In genomic region chr2:172160839-172161238, GRCh38 we compare ENCODE assay signal across 9 cellular contexts. TPM values are rescaled to one million over a fixed set of nuclear protein-coding genes. Genes with fewer than 3 reads are reported as not detected.
"Had no signal": no experiment of that assay in that cellular context is flagged by ENCODE, and none has a peak within 500 bp of the region (broad histone marks: within the 10 kb centered on the region; RNA-seq: fewer than 3 reads in every experiment).

No MANE protein-coding gene starts in this region.

- H3K4me2 ChIP-seq: GM23338 had no signal

- H3K27ac Mint-ChIP-seq: GM23338, H9, HFFc6 had no signal

- H3K4me1 Mint-ChIP-seq: GM23338, H9 had no signal

- H3K36me3 ChIP-seq: HAP-1 had no signal

- DNase-seq: GM23248, GOT3, H7, H9, HCEC 1CT, HFFc6 had no signal

- H3K4me3 ChIP-seq: GM23248, GM23338, HAP-1 had no signal

- H3K4me3 Mint-ChIP-seq: GM23338, H9, HFFc6 had no signal

- H3K9ac ChIP-seq: GM23248 had no signal

- ATAC-seq: GM23338 had no signal

- FAIRE-seq: H54 had no signal

- H3K4me1 ChIP-seq: HAP-1 had no signal

- H2AFZ ChIP-seq: GM23248, GM23338 had no signal

- H3K27ac ChIP-seq: GM23248 had no signal

RNA-seq across cellular contexts. Expression of gene DLX2, which starts 58.1 kb away (rescaled TPM):
- total RNA-seq: H7, H9 had no signal
